ENCODE assay signal across 8 cellular contexts in genomic region chrX:47523297-47523696, GRCh38. TPM values are rescaled to one million over a fixed set of nuclear protein-coding genes. Genes with fewer than 3 reads are reported as not detected.
DNase-seq lines count a peak whose midpoint lies in the region; ATAC-seq and TF ChIP-seq lines count a peak whose summit lies in the region.

No MANE protein-coding gene starts in this region.

- H3K9me3 ChIP-seq in colonic mucosa: no peaks in the 10 kb centered on the region

- intact Hi-C loops in colonic mucosa (cut with DNase I): loop anchor here (10.0 kb wide), 1 partner anchor 328 kb away; the partner anchor contains the start of gene UBA1

- no peak overlapping the region for H3K27ac ChIP-seq in colonic mucosa

- H3K27me3 ChIP-seq in colonic mucosa: no peaks in the 10 kb centered on the region

- no peak for TF ChIP-seq POLR2A in GM18505 (IDR thresholded peaks at IDR 0.05; ENCODE audit: borderline replicate concordance, extremely low read depth, insufficient read depth, insufficient read length)

- no peaks in the 10 kb centered on the region for H3K36me3 ChIP-seq in colonic mucosa

- peak; percentile 56 for DNase-seq in 8988T
- DNase-seq in NCI-H446 treated with DMSO at 0.1 percent for 48 hours (lab: John Stamatoyannopoulos, UW): peak; percentile 42
- DNase-seq in activated CD4-positive, alpha-beta T cell treated with anti-CD3 and anti-CD28 coated beads for 48 hours: peak; percentile 84
- DNase-seq in colonic mucosa: peak; percentile 83
- DNase-seq in left lobe of liver (ENCODE audit: low spot score): peak; percentile 80
- peak; percentile 84 to 87 for DNase-seq in stimulated activated CD4-positive, alpha-beta T cell treated with anti-CD3 and anti-CD28 coated beads, Interleukin-2, amount 100 ng/mL, for 24 hours

- H3K4me1 ChIP-seq in colonic mucosa: no peaks in the 10 kb centered on the region

- peak; percentile 54 for TF ChIP-seq CTCF in colonic mucosa (IDR thresholded peaks at IDR 0.05)

- ATAC-seq in GM18505 (IDR thresholded peaks at IDR 0.05; ENCODE audit: unreplicated experiment) (peak; percentile 92), HG03103 (IDR thresholded peaks at IDR 0.05; ENCODE audit: low read depth, unreplicated experiment) (peak; percentile 70), left lobe of liver (peak; percentile 100)

- peak overlapping the region; percentile 55 for H3K4me3 ChIP-seq in colonic mucosa

- peak overlapping the region in 1 of 2 donors; percentile 44 for H3K9ac ChIP-seq in colonic mucosa (ENCODE audit: low read depth in 2 of 2, low read length in 2 of 2)

RNA-seq across cellular contexts. Expression of gene ARAF, which starts 37.7 kb away (rescaled TPM):
- total RNA-seq in colonic mucosa (10 to 100 TPM; 94.8 to 95.2 TPM), left lobe of liver (66.9 TPM)

RNA-seq across cellular contexts. Expression of gene ZNF41, which starts 40.3 kb away (rescaled TPM):
- 10 to 100 TPM in 1 of 2 donors, 1 to 10 TPM in 1; 8.3 to 10.3 TPM for total RNA-seq in colonic mucosa
- total RNA-seq in left lobe of liver: 3.3 TPM

RNA-seq across cellular contexts. Expression of gene TIMP1, which starts 58.9 kb away (rescaled TPM):
- total RNA-seq in colonic mucosa: 10 to 100 TPM; 84.1 to 93.0 TPM
- total RNA-seq in left lobe of liver: 102 TPM
